In the genomic region with DNA sequence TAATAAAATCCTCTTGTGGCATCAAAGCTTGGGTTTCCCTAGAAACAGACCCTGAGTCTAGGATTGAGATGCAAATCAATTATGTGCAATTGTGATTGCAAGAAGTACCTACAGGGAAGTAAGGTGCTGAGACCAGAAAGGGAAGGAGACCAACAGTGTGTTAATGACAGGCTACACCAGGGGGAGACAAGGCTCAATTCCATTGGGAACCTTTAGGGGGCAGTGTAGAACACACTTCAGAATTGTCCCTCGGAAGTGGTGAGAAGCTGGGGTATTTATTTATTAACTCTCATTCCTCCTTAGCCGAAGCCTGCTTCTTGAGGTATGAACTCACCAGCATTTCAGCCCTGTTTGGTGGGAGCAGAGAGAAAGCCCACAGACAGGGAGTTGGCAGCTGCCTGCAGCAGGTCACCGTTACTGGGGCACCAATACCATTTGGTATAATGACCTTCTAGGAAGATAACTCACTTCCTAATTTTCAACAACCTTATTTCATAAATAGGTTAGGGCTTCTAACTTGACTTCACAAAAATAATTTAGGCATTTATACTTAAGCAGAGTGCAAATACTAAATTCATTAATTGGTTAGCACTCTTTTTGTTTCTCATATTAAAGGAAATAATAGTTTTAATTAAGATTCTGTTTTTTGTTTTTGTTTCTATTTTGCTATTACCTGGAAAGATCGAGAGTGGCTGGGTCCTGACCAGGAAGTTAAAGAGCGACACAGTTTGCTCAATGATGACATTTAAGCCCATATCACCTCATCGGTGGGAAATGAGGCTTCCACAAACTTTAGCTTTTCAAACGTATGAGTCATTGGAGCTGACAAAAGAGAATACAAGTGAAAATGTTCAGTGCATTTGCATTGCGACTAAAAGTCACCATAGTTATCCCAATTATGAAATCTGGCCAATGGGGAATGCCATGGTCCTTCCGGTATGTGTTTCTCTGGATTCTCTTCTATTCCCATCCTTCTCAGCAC, we compare ENCODE assay signal across 8 cellular contexts.
DNase-seq lines count a peak whose midpoint lies in the region; ATAC-seq and TF ChIP-seq lines count a peak whose summit lies in the region.

No MANE protein-coding gene starts in this region.

- H3K4me2 ChIP-seq in mesenchymal stem cell (ENCODE audit: low read length, poor library complexity, severe bottlenecking): no peak overlapping the region

- H2BK120ac ChIP-seq in mesenchymal stem cell (ENCODE audit: low read depth, low read length): no peak overlapping the region

- H3K27ac ChIP-seq in Peyer's patch: no peak overlapping the region
- H3K27ac ChIP-seq in dorsolateral prefrontal cortex: peak overlapping the region in 14 of 59 donors; percentile 1 to 63 (median 18)
- no peak overlapping the region for H3K27ac ChIP-seq in mesenchymal stem cell (ENCODE audit: low read length, poor library complexity, severe bottlenecking)

- H4K91ac ChIP-seq in mesenchymal stem cell (ENCODE audit: low read length): no peak overlapping the region

- H3K9me3 ChIP-seq in Peyer's patch (no peaks in the 10 kb centered on the region), mesenchymal stem cell (ENCODE audit: control insufficient read depth, low read length) (no peaks in the 10 kb centered on the region)

- DNase-seq in AML-193 (lab: John Stamatoyannopoulos, UW): peak; percentile 81 to 83
- DNase-seq in Peyer's patch: peak in 1 of 3 donors; percentile 57
- DNase-seq in dorsolateral prefrontal cortex: no peak
- peak; percentile 40 for DNase-seq in mesenchymal stem cell
- DNase-seq in GOT3 (lab: John Stamatoyannopoulos, UW): no peak
- DNase-seq in NCI-H187 treated with DMSO at 0.1 percent for 48 hours (lab: John Stamatoyannopoulos, UW): no peak

- no peak for TF ChIP-seq POLR2A in Peyer's patch (IDR thresholded peaks at IDR 0.05)

- no peak overlapping the region for H4K8ac ChIP-seq in mesenchymal stem cell (ENCODE audit: low read length)

- H3K4me1 ChIP-seq in Peyer's patch (no peaks in the 10 kb centered on the region), mesenchymal stem cell (ENCODE audit: control insufficient read depth, insufficient read depth, low read depth, low read length) (peaks cover 2% of the 10 kb centered on the region)

- H3K27me3 ChIP-seq in Peyer's patch: no peaks in the 10 kb centered on the region
- H3K27me3 ChIP-seq in dorsolateral prefrontal cortex: no peaks in the 10 kb centered on the region
- peaks cover 0 to 4% of the 10 kb centered on the region in 2 experiments for H3K27me3 ChIP-seq in mesenchymal stem cell (ENCODE audit: control insufficient read depth in 1 of 2, insufficient read depth in 1 of 2, low read length in 2 of 2)

- no peak overlapping the region for H3K14ac ChIP-seq in mesenchymal stem cell (ENCODE audit: low read length in 2 of 2)

- H2AFZ ChIP-seq in mesenchymal stem cell (ENCODE audit: low read depth, low read length): no peak overlapping the region

- no peak overlapping the region for H3K9ac ChIP-seq in mesenchymal stem cell (ENCODE audit: low read length)

- H3K23ac ChIP-seq in mesenchymal stem cell (ENCODE audit: low read length in 2 of 2): no peak overlapping the region

- no peak overlapping the region for H3K4me3 ChIP-seq in Peyer's patch
- H3K4me3 ChIP-seq in dorsolateral prefrontal cortex: no peak overlapping the region
- H3K4me3 ChIP-seq in mesenchymal stem cell (ENCODE audit: insufficient read depth in 1 of 2, low read depth in 1 of 2, low read length in 2 of 2): no peak overlapping the region

- H3K4ac ChIP-seq in mesenchymal stem cell (ENCODE audit: low read depth in 1 of 2, low read length in 2 of 2): no peak overlapping the region

- H3K79me1 ChIP-seq in mesenchymal stem cell (replicated peaks; ENCODE audit: low read length, poor library complexity, severe bottlenecking): no peaks in the 10 kb centered on the region

- H2AK5ac ChIP-seq in mesenchymal stem cell (ENCODE audit: low read length, severe bottlenecking): no peak overlapping the region

- no peaks in the 10 kb centered on the region for H3K36me3 ChIP-seq in Peyer's patch
- H3K36me3 ChIP-seq in mesenchymal stem cell (ENCODE audit: control insufficient read depth in 1 of 2, insufficient read depth in 2 of 2, low read depth in 1 of 2, low read length in 2 of 2): no peaks in the 10 kb centered on the region

- TF ChIP-seq CTCF in GM12873 (IDR thresholded peaks at IDR 0.05; ENCODE audit: insufficient read depth, low read depth, low read length, missing control alignments): peak; percentile 93
- peak in 4 of 6 experiments; percentile 63 to 100 (median 99) for TF ChIP-seq CTCF in Peyer's patch (IDR thresholded peaks at IDR 0.05)
- peak; percentile 35 to 88 (median 76) for TF ChIP-seq CTCF in dorsolateral prefrontal cortex (IDR thresholded peaks at IDR 0.05 in 54 of 56, conservative IDR thresholded peaks at IDR 0.05 in 2 of 56; ENCODE audit: low read depth in 1 of 56, partially characterized antibody in 56 of 56)

- no peak overlapping the region for H2BK15ac ChIP-seq in mesenchymal stem cell (ENCODE audit: low read depth, poor library complexity, severe bottlenecking)

- WGBS in mesenchymal stem cell: 91% methylated on average over 8 of the region's 9 CpGs

- H2BK12ac ChIP-seq in mesenchymal stem cell (ENCODE audit: low read length in 2 of 2): no peak overlapping the region

- no peak overlapping the region for H3K18ac ChIP-seq in mesenchymal stem cell (ENCODE audit: low read depth in 1 of 2, low read length in 2 of 2)

- intact Hi-C loops in dorsolateral prefrontal cortex (cut with DNase I): no loop called here

- peak; percentile 98 for ATAC-seq in HG03354 (IDR thresholded peaks at IDR 0.05; ENCODE audit: poor library complexity, severe bottlenecking, unreplicated experiment)

- H2BK5ac ChIP-seq in mesenchymal stem cell (ENCODE audit: low read depth, low read length, poor library complexity, severe bottlenecking): no peak overlapping the region

Comparison
In these comparisons a context has a peak if more than half of its experiments do, and no peak if none do; other contexts are left out.
1. DNase-seq: peak in AML-193 (2 of 2) and mesenchymal stem cell (single experiment); none in dorsolateral prefrontal cortex (0 of 10), GOT3 (single experiment) and NCI-H187 treated with DMSO at 0.1 percent for 48 hours (single experiment).
2. Peak in every context shown above with its lines, with median percentiles within 50 percentile points of each other: CTCF ChIP-seq.